ENCODE assay signal across 10 cellular contexts in the genomic region with DNA sequence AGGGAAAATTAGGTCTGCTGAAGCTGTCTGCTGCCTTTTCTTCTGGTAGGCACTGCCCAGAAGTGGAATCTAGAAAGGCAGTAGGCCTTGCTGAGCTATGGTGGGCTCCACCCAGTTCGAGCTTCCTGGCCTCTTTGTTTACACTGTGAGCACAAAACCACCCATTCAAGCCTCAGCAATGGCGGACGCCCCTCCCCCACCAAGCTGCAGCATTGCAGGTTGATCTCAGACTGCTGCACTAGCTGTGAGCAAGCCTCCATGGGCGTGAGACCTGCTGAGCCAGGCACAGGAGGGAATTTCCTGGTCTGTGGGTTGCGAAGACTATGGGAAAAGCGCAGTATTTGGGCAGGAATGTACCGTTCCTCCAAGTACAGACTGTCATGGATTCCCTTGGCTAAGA.
DNase-seq lines count a peak whose midpoint lies in the region; ATAC-seq lines count a peak whose summit lies in the region.
"Had no signal": no experiment of that assay in that cellular context is flagged by ENCODE, and none has a peak within 500 bp of the region (broad histone marks: within the 10 kb centered on the region; RNA-seq: fewer than 3 reads in every experiment).

No MANE protein-coding gene starts in this region.

- H3K4me1 Mint-ChIP-seq in effector memory CD8-positive, alpha-beta T cell (ENCODE audit: low read depth in 2 of 2), result peaks cover 39 to 75% of the 10 kb centered on the region in 2 donors

- peaks cover 3% of the 10 kb centered on the region for H3K4me1 ChIP-seq in NT2/D1 (ENCODE audit: insufficient read depth, insufficient read length)
- H3K4me1 ChIP-seq: esophagus squamous epithelium had no signal

- peak; percentile 77 for ATAC-seq in effector memory CD8-positive, alpha-beta T cell (replicated peaks)
- ATAC-seq in GM19452 (IDR thresholded peaks at IDR 0.05; ENCODE audit: unreplicated experiment) (no peak), HG03139 (IDR thresholded peaks at IDR 0.05; ENCODE audit: unreplicated experiment) (no peak)

- H3K4me3 Mint-ChIP-seq in effector memory CD8-positive, alpha-beta T cell, result peak overlapping the region; percentile 63 to 70
- H3K4me3 Mint-ChIP-seq: memory B cell had no signal

- H3K27me3 ChIP-seq in NT2/D1 (ENCODE audit: insufficient read depth, insufficient read length), result no peaks in the 10 kb centered on the region
- H3K27me3 ChIP-seq: esophagus squamous epithelium had no signal

- H3K9me3 Mint-ChIP-seq in effector memory CD8-positive, alpha-beta T cell, result peaks cover 0 to 7% of the 10 kb centered on the region in 2 donors
- H3K9me3 Mint-ChIP-seq: memory B cell had no signal

- H3K36me3 ChIP-seq in NT2/D1 (ENCODE audit: insufficient read depth, insufficient read length, low read length), result peaks cover 3% of the 10 kb centered on the region

- peak overlapping the region; percentile 88 to 89 for H3K27ac Mint-ChIP-seq in effector memory CD8-positive, alpha-beta T cell
- H3K27ac Mint-ChIP-seq: memory B cell had no signal

- DNase-seq in NT2/D1 (ENCODE audit: low read depth, low spot score) (peak; percentile 85), NCI-H510A (lab: John Stamatoyannopoulos, UW) (no peak), amniotic stem cell (lab: John Stamatoyannopoulos, UW) (no peak)
- DNase-seq in activated CD8-positive, alpha-beta memory T cell treated with anti-CD3 and anti-CD28 coated beads, Interleukin-2, amount 50 U/mL, for 4 hours, result peak; percentile 41
- peak; percentile 55 to 71 (median 60) for DNase-seq in effector memory CD8-positive, alpha-beta T cell
- DNase-seq in stimulated activated CD4-positive, alpha-beta T cell treated with anti-CD3 and anti-CD28 coated beads, Interleukin-2, amount 100 ng/mL, for 4 hours (ENCODE audit: low read depth), result peak; percentile 9
- DNase-seq: esophagus squamous epithelium had no signal

- no peak overlapping the region for H3K4me3 ChIP-seq in NT2/D1 (ENCODE audit: insufficient read length, low read depth)
- H3K4me3 ChIP-seq: esophagus squamous epithelium had no signal

- no peaks in the 10 kb centered on the region for H3K27me3 Mint-ChIP-seq in effector memory CD8-positive, alpha-beta T cell
- H3K27me3 Mint-ChIP-seq: memory B cell had no signal

- no peaks in the 10 kb centered on the region for H3K36me3 Mint-ChIP-seq in effector memory CD8-positive, alpha-beta T cell (ENCODE audit: insufficient read depth)

- H3K9me3 ChIP-seq in NT2/D1 (ENCODE audit: insufficient read depth, low read length), result no peaks in the 10 kb centered on the region
- H3K9me3 ChIP-seq: esophagus squamous epithelium had no signal

- peak overlapping the region; percentile 4 for H3K9ac ChIP-seq in NT2/D1 (ENCODE audit: insufficient read length, low read depth)

Comparison
In these comparisons a context has a peak if more than half of its experiments do, and no peak if none do; other contexts are left out.
1. DNase-seq: peak in NT2/D1 (single experiment), activated CD8-positive, alpha-beta memory T cell treated with anti-CD3 and anti-CD28 coated beads, Interleukin-2, amount 50 U/mL, for 4 hours (single experiment), effector memory CD8-positive, alpha-beta T cell (3 of 3) and stimulated activated CD4-positive, alpha-beta T cell treated with anti-CD3 and anti-CD28 coated beads, Interleukin-2, amount 100 ng/mL, for 4 hours (single experiment); none in NCI-H510A (single experiment) and amniotic stem cell (single experiment).